In the genomic region with DNA sequence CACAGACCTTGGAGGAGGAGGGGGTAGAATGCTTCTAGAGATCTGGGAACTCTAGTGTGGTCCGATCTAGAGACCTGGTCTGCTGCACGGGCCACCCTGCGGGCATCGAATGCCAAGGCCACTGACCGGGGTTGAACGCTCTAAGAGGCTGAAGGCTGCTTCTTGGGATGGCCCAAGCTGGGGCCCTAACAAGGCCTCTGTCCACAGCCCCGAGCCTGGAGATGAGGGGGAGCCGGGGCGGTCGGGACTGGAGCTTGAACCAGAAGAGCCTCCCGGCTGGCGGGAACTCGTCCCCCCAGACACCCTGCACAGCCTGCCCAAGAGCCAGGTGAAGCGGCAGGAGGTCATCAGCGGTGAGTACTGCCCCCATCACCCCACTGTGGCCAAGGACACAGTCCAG, we compare ENCODE assay signal across 1 cellular context.
TF ChIP-seq lines count a peak whose summit lies in the region.

No MANE protein-coding gene starts in this region.

TF ChIP-seq in HepG2, 621 proteins besides CTCF, POLR2A, EP300 and RAD21:
- TF ChIP-seq RBFOX2 (IDR thresholded peaks at IDR 0.05; ENCODE audit: low read depth, low read length) (0 out of 2 replicates have a peak, but pooled peaks have one; percentile 30), PAWR (CRISPR knock-in tag; IDR thresholded peaks at IDR 0.05; ENCODE audit: borderline replicate concordance) (no peak)
